Comparison of ENCODE assay signal across 9 cellular contexts in genomic region chr3:30770387-30770786, GRCh38.
DNase-seq lines count a peak whose midpoint lies in the region; ATAC-seq and TF ChIP-seq lines count a peak whose summit lies in the region.
"Had no signal": no experiment of that assay in that cellular context is flagged by ENCODE, and none has a peak within 500 bp of the region (broad histone marks: within the 10 kb centered on the region; RNA-seq: fewer than 3 reads in every experiment).

No MANE protein-coding gene starts in this region.

- no peak overlapping the region for H2BK5ac ChIP-seq in mesendoderm (ENCODE audit: low read length)

- no peaks in the 10 kb centered on the region for H3K79me1 ChIP-seq in mesendoderm (ENCODE audit: low read length)

- H3K27ac Mint-ChIP-seq in GM23338, result no peak overlapping the region

- no peak overlapping the region for H3K23ac ChIP-seq in mesendoderm (ENCODE audit: low read length)

- no peak overlapping the region for H2AFZ ChIP-seq in GM23338

- no peak overlapping the region for H2AK5ac ChIP-seq in mesendoderm (ENCODE audit: low read length)

- in situ Hi-C loops in ACHN (cut with HindIII; ENCODE audit: low pct_ligation_motif_present, low pct_unique_long_range_greater_than_20kb, low sequenced_read_pairs), result no loop called here

- WGBS in mesendoderm (ENCODE audit: extremely low coverage, insufficient coverage, low lambda C conversion rate), result no CpG with 5 or more reads among the region's 3 CpGs

- H3K56ac ChIP-seq in mesendoderm (ENCODE audit: low read length), result no peak overlapping the region

- H3K4me2 ChIP-seq in mesendoderm (ENCODE audit: low read length) (no peak overlapping the region), GM23338 (no peak overlapping the region)
- H3K4me2 ChIP-seq: BLaER1 treated with 17β-estradiol and CSF1 and Interleukin-3, amounts not matched to agents 10 nM and 100 nM had no signal

- H3K36me3 ChIP-seq in mesendoderm (ENCODE audit: control insufficient read depth, insufficient read depth, low read length) (no peaks in the 10 kb centered on the region), GM23338 (ENCODE audit: insufficient read depth) (no peaks in the 10 kb centered on the region)
- H3K36me3 ChIP-seq: BLaER1 treated with 17β-estradiol and CSF1 and Interleukin-3, amounts not matched to agents 10 nM and 100 nM had no signal

- H3K4me3 ChIP-seq in epithelial cell of esophagus (ENCODE audit: low read length), result no peak overlapping the region
- H3K4me3 ChIP-seq in mesendoderm (ENCODE audit: low read length), result no peak overlapping the region
- no peak overlapping the region for H3K4me3 ChIP-seq in GM23338
- H3K4me3 ChIP-seq: BLaER1 treated with 17β-estradiol and CSF1 and Interleukin-3, amounts not matched to agents 10 nM and 100 nM had no signal

- H4K20me1 ChIP-seq in GM23338 (replicated peaks; ENCODE audit: insufficient read depth), result no peaks in the 10 kb centered on the region
- H4K20me1 ChIP-seq: BLaER1 treated with 17β-estradiol and CSF1 and Interleukin-3, amounts not matched to agents 10 nM and 100 nM had no signal

- H3K27me3 Mint-ChIP-seq in GM23338 (ENCODE audit: insufficient read depth, low read depth, poor library complexity), result peaks cover 2% of the 10 kb centered on the region

- H4K5ac ChIP-seq in mesendoderm (ENCODE audit: low read length), result no peak overlapping the region

- no peaks in the 10 kb centered on the region for H3K9me2 ChIP-seq in GM23338 (ENCODE audit: insufficient read depth)

- no peak overlapping the region for H2BK120ac ChIP-seq in mesendoderm (ENCODE audit: low read depth, low read length)

- no peaks in the 10 kb centered on the region for H3F3A ChIP-seq in GM23338 (replicated peaks; ENCODE audit: low read depth)

- H2BK15ac ChIP-seq in mesendoderm (replicated peaks; ENCODE audit: low read depth), result no peak overlapping the region

- no peak for TF ChIP-seq EP300 in Ishikawa (IDR thresholded peaks at IDR 0.05; ENCODE audit: borderline replicate concordance)

- H3K4me1 Mint-ChIP-seq in GM23338, result no peaks in the 10 kb centered on the region

- H3K4me1 ChIP-seq in mesendoderm (ENCODE audit: control insufficient read depth, low read depth, low read length) (no peaks in the 10 kb centered on the region), GM23338 (ENCODE audit: insufficient read depth) (no peaks in the 10 kb centered on the region)
- H3K4me1 ChIP-seq: BLaER1 treated with 17β-estradiol and CSF1 and Interleukin-3, amounts not matched to agents 10 nM and 100 nM had no signal

- no peaks in the 10 kb centered on the region for H3K36me3 Mint-ChIP-seq in GM23338 (ENCODE audit: low read depth)

- H3K9ac ChIP-seq in mesendoderm (ENCODE audit: low read length), result no peak overlapping the region
- H3K9ac ChIP-seq: BLaER1 treated with 17β-estradiol and CSF1 and Interleukin-3, amounts not matched to agents 10 nM and 100 nM had no signal

- DNase-seq in ACHN (peak; percentile 87), epithelial cell of esophagus (ENCODE audit: low read depth) (peak; percentile 88), mesendoderm (peak; percentile 81), GM19240 (ENCODE audit: insufficient read length, low spot score) (no peak), NCI-H774 (lab: John Stamatoyannopoulos, UW) (no peak), GM23338 (ENCODE audit: low spot score) (no peak)
- DNase-seq in stimulated activated CD4-positive, alpha-beta T cell treated with anti-CD3 and anti-CD28 coated beads, Interleukin-12 subunit alpha, Interleukin-12 subunit beta, amount 100 ng/mL, for 4 hours, result no peak

- H3K27me3 ChIP-seq in mesendoderm (ENCODE audit: insufficient read depth, low read length, poor library complexity) (no peaks in the 10 kb centered on the region), GM23338 (ENCODE audit: insufficient read depth) (no peaks in the 10 kb centered on the region)
- H3K27me3 ChIP-seq: BLaER1 treated with 17β-estradiol and CSF1 and Interleukin-3, amounts not matched to agents 10 nM and 100 nM had no signal

- H4K8ac ChIP-seq in mesendoderm (ENCODE audit: low read depth, low read length), result no peak overlapping the region

- no peak overlapping the region for H3K4me3 Mint-ChIP-seq in GM23338

- H3K79me2 ChIP-seq in mesendoderm (ENCODE audit: control insufficient read depth, insufficient read depth, low read length) (no peaks in the 10 kb centered on the region), GM23338 (replicated peaks; ENCODE audit: insufficient read depth) (no peaks in the 10 kb centered on the region)

- TF ChIP-seq CTCF in epithelial cell of esophagus (IDR thresholded peaks at IDR 0.05; ENCODE audit: insufficient read depth, low read depth, low read length, missing control alignments) (no peak), GM23338 (conservative IDR thresholded peaks at IDR 0.05; ENCODE audit: low read depth in 2 of 2) (no peak)

- no peaks in the 10 kb centered on the region for H3K9me3 Mint-ChIP-seq in GM23338

- H3K18ac ChIP-seq in mesendoderm (ENCODE audit: low read length), result no peak overlapping the region

- no peak overlapping the region for H3K4ac ChIP-seq in mesendoderm (ENCODE audit: low read depth, low read length)

- no peak for TF ChIP-seq RAD21 in Ishikawa (IDR thresholded peaks at IDR 0.05; ENCODE audit: low read depth)

- no peak overlapping the region for H3K27ac ChIP-seq in mesendoderm (ENCODE audit: low read depth, low read length)
- no peak overlapping the region for H3K27ac ChIP-seq in GM23338 (ENCODE audit: low read depth)
- H3K27ac ChIP-seq: BLaER1 treated with 17β-estradiol and CSF1 and Interleukin-3, amounts not matched to agents 10 nM and 100 nM had no signal

- ATAC-seq in GM23338, result no peak

TF ChIP-seq in Ishikawa, 13 proteins besides CTCF, POLR2A, EP300 and RAD21:
- TF ChIP-seq REST (IDR thresholded peaks at IDR 0.05; ENCODE audit: low read depth) (no peak), TEAD4 (IDR thresholded peaks at IDR 0.05) (peak; percentile 17; the same call in 1 of the 2 replicates)

TF ChIP-seq in GM23338, 12 proteins besides CTCF, POLR2A, EP300 and RAD21 (continues in another document):
- no peak for TF ChIP-seq POLR2AphosphoS5 (IDR thresholded peaks at IDR 0.05; ENCODE audit: low read depth)
- no peak for TF ChIP-seq REST (IDR thresholded peaks at IDR 0.05; ENCODE audit: unreplicated experiment)
- no peak for TF ChIP-seq EZH2 (IDR thresholded peaks at IDR 0.05; ENCODE audit: low read depth, unreplicated experiment)
- no peak for TF ChIP-seq ZNF114 (CRISPR knock-in tag; IDR thresholded peaks at IDR 0.05)
- no peak for TF ChIP-seq EZH2phosphoT487 (IDR thresholded peaks at IDR 0.05; ENCODE audit: unreplicated experiment)
- TF ChIP-seq, protein P1, sequence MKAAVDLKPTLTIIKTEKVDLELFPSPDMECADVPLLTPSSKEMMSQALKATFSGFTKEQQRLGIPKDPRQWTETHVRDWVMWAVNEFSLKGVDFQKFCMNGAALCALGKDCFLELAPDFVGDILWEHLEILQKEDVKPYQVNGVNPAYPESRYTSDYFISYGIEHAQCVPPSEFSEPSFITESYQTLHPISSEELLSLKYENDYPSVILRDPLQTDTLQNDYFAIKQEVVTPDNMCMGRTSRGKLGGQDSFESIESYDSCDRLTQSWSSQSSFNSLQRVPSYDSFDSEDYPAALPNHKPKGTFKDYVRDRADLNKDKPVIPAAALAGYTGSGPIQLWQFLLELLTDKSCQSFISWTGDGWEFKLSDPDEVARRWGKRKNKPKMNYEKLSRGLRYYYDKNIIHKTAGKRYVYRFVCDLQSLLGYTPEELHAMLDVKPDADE (IDR thresholded peaks at IDR 0.05), result no peak
- no peak for TF ChIP-seq STAT1 (IDR thresholded peaks at IDR 0.05; ENCODE audit: unreplicated experiment)
- TF ChIP-seq NANOG (IDR thresholded peaks at IDR 0.05; ENCODE audit: borderline replicate concordance), result no peak

Comparison
In these comparisons a context has a peak if more than half of its experiments do, and no peak if none do; other contexts are left out.
1. DNase-seq: peak in ACHN (single experiment), epithelial cell of esophagus (single experiment) and mesendoderm (single experiment); none in GM19240 (single experiment), stimulated activated CD4-positive, alpha-beta T cell treated with anti-CD3 and anti-CD28 coated beads, Interleukin-12 subunit alpha, Interleukin-12 subunit beta, amount 100 ng/mL, for 4 hours (single experiment), NCI-H774 (single experiment) and GM23338 (single experiment).